Comparison of ENCODE assay signal across 9 cellular contexts in the genomic region with DNA sequence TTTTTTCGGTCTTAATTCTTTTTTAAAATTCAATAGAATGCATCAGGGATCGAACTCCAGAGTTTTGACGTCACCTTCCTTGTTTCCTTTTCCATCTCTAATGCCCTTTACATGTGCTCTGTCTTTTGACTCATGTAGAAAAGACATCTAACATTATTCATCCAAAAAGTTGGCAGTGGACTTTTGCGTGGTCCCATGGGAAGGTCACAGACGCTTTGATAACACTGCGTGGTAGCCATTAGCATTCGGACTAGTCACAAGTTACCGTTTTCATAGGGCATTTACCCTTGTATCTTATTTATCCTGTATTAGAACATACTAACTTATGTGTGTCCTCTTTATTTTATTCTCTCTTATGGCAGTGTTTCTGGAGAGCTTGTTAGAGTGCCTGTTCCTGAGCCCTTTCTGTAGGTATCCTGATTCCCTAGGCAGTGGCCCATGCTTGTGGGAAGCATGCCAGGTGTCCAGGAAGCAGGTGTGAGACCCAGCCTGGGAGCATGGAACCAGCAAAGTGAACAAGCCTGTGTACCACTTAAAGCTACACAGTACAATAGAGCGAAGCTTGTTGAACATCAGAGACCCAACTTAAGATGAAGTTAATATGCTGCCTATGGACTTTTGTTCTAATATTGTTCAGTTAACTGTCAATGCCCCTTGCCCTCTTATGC.
DNase-seq lines count a peak whose midpoint lies in the region; ATAC-seq and TF ChIP-seq lines count a peak whose summit lies in the region.
"Had no signal": no experiment of that assay in that cellular context is flagged by ENCODE, and none has a peak within 500 bp of the region (broad histone marks: within the 10 kb centered on the region; RNA-seq: fewer than 3 reads in every experiment).

No MANE protein-coding gene starts in this region.

- peaks cover 0 to 21% (median 3%) of the 10 kb centered on the region in 4 donors for H3K36me3 ChIP-seq in upper lobe of left lung

- ATAC-seq in GM18909 (IDR thresholded peaks at IDR 0.05; ENCODE audit: poor library complexity, unreplicated experiment) (no peak), upper lobe of left lung (ENCODE audit: low FRiP score in 2 of 2) (no peak)

- no peaks in the 10 kb centered on the region for H3K27me3 ChIP-seq in upper lobe of left lung

- 93% methylated on average over 9 of the region's 9 CpGs for WGBS in upper lobe of left lung, 2 donors

- no peak for TF ChIP-seq POLR2A in upper lobe of left lung (IDR thresholded peaks at IDR 0.05)

- H3K36me3 Mint-ChIP-seq in dendritic cell treated with granulocyte-macrophage colony-stimulating factor and Interleukin-4, amounts not matched to agents 40 ng/mL and 50 ng/mL, for 4 days (ENCODE audit: low read depth) = peaks cover 72% of the 10 kb centered on the region
- no peaks in the 10 kb centered on the region for H3K36me3 Mint-ChIP-seq in progenitor cell of endocrine pancreas (ENCODE audit: insufficient read depth)

- no peaks in the 10 kb centered on the region for H3K27me3 Mint-ChIP-seq in dendritic cell treated with granulocyte-macrophage colony-stimulating factor and Interleukin-4, amounts not matched to agents 40 ng/mL and 50 ng/mL, for 4 days
- H3K27me3 Mint-ChIP-seq in progenitor cell of endocrine pancreas = no peaks in the 10 kb centered on the region

- no peak for TF ChIP-seq CTCF in progenitor cell of endocrine pancreas (IDR thresholded peaks at IDR 0.05; ENCODE audit: unreplicated experiment)
- no peak for TF ChIP-seq CTCF in upper lobe of left lung (IDR thresholded peaks at IDR 0.05)

- no peak overlapping the region for H3K4me3 Mint-ChIP-seq in dendritic cell treated with granulocyte-macrophage colony-stimulating factor and Interleukin-4, amounts not matched to agents 40 ng/mL and 50 ng/mL, for 4 days
- no peak overlapping the region for H3K4me3 Mint-ChIP-seq in progenitor cell of endocrine pancreas (ENCODE audit: low read depth)

- H3K4me3 ChIP-seq in upper lobe of left lung = no peak overlapping the region

- H3K27ac ChIP-seq in upper lobe of left lung = peak overlapping the region in 1 of 4 donors; percentile 41

- H3K4me1 Mint-ChIP-seq in dendritic cell treated with granulocyte-macrophage colony-stimulating factor and Interleukin-4, amounts not matched to agents 40 ng/mL and 50 ng/mL, for 4 days (ENCODE audit: low read depth) = peaks cover 65% of the 10 kb centered on the region
- H3K4me1 Mint-ChIP-seq in progenitor cell of endocrine pancreas (ENCODE audit: low read depth) = peaks cover 47% of the 10 kb centered on the region

- TF ChIP-seq EP300 in upper lobe of left lung (IDR thresholded peaks at IDR 0.05) = no peak

- H3K4me1 ChIP-seq in upper lobe of left lung = peaks cover 43 to 73% (median 49%) of the 10 kb centered on the region in 4 donors

- peak overlapping the region; percentile 76 for H3K27ac Mint-ChIP-seq in dendritic cell treated with granulocyte-macrophage colony-stimulating factor and Interleukin-4, amounts not matched to agents 40 ng/mL and 50 ng/mL, for 4 days
- H3K27ac Mint-ChIP-seq in progenitor cell of endocrine pancreas = peak overlapping the region; percentile 73

- intact Hi-C loops in dendritic cell treated with granulocyte-macrophage colony-stimulating factor and Interleukin-4, amounts not matched to agents 40 ng/mL and 50 ng/mL, for 4 days (cut with micrococcal nuclease) = loop anchor here (2.0 to 5.0 kb wide), 2 partner anchors 14 to 33 kb away; no protein-coding TSS in a partner anchor

- DNase-seq in DMS79 treated with DMSO at 0.1 percent for 48 hours (lab: John Stamatoyannopoulos, UW) (peak; percentile 86), NCI-H2107 treated with DMSO at 0.1 percent for 48 hours (lab: John Stamatoyannopoulos, UW; ENCODE audit: unreplicated experiment) (peak; percentile 29), progenitor cell of endocrine pancreas (ENCODE audit: low spot score, unreplicated experiment) (no peak), NCI-H1930 (lab: John Stamatoyannopoulos, UW) (no peak), upper lobe of left lung (no peak)
- DNase-seq: cerebellar nuclear complex; stimulated activated naive CD4-positive, alpha-beta T cell had no signal

- H3K9me3 ChIP-seq in upper lobe of left lung = no peaks in the 10 kb centered on the region

- no peaks in the 10 kb centered on the region for H3K9me3 Mint-ChIP-seq in dendritic cell treated with granulocyte-macrophage colony-stimulating factor and Interleukin-4, amounts not matched to agents 40 ng/mL and 50 ng/mL, for 4 days
- H3K9me3 Mint-ChIP-seq in progenitor cell of endocrine pancreas (ENCODE audit: low read depth) = no peaks in the 10 kb centered on the region

Comparison
In these comparisons a context has a peak if more than half of its experiments do, and no peak if none do; other contexts are left out.
1. DNase-seq: peak in DMS79 treated with DMSO at 0.1 percent for 48 hours (single experiment) and NCI-H2107 treated with DMSO at 0.1 percent for 48 hours (single experiment); none in progenitor cell of endocrine pancreas (single experiment), NCI-H1930 (0 of 2) and upper lobe of left lung (0 of 2).